Comparison of ENCODE assay signal across 37 cellular contexts in the genomic region with DNA sequence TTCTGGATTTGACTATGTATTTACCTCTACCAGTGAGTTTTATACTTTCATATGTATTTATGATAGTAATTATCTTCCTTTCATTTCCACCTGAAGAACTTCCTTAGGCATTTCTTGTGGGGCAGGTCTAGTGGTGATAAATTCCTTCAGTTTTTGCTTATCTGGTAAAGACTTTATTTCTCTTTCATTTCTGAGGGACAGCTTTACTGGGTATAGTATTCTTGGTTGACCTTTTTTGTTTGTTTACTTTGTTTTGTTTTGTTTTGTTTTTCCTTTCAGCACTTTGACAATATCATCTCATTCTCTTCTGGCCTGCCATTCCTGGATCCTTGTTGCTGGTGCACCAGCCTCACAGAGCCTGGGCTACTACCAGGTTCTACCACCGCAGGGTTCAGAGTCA.
"Had no signal": no experiment of that assay in that cellular context is flagged by ENCODE, and none has a peak within 500 bp of the region (broad histone marks: within the 10 kb centered on the region; RNA-seq: fewer than 3 reads in every experiment).

No MANE protein-coding gene starts in this region.

- H3K27me3 ChIP-seq: adrenal gland, body of pancreas, brain microvascular endothelial cell, breast epithelium had no signal

- H3K27ac Mint-ChIP-seq: activated B cell treated with CpG ODN at 0.5 μM for 24 hours; activated CD4-positive, alpha-beta memory T cell treated with anti-CD3 and anti-CD28 coated beads for 36 hours; activated CD4-positive, alpha-beta T cell treated with anti-CD3 and anti-CD28 coated beads, Interleukin-2, amount 10 ng/mL, durations not matched to agents 24 days and 14 days; activated CD8-positive, alpha-beta T cell treated with anti-CD3 and anti-CD28 coated beads for 36 hours; activated naive CD4-positive, alpha-beta T cell treated with anti-CD3 and anti-CD28 coated beads for 36 hours; activated naive CD4-positive, alpha-beta T cell treated with anti-CD3 and anti-CD28 coated beads, Interleukin-2, amount 50 U/mL, for 72 hours; activated naive CD8-positive, alpha-beta T cell treated with anti-CD3 and anti-CD28 coated beads for 36 hours; activated T-cell treated with anti-CD3 and anti-CD28 coated beads, Interleukin-2, amount 50 U/mL, for 72 hours; activated T-helper 1 cell treated with anti-CD3 and anti-CD28 coated beads, Interleukin-12 subunit alpha, Interleukin-12 subunit beta, Interleukin-2, Interleukin-4 antibody, amounts not matched to agents 30 ng/mL and 10 ng/mL and 1 ng/mL, durations not matched to agents 14 hours and 24 hours and 36 hours; activated T-helper 17 cell treated with anti-CD3 and anti-CD28 coated beads, Interleukin-2, amount 50 U/mL, for 72 hours; T-helper 1 cell treated with Interleukin-12 subunit alpha and Interleukin-12 subunit beta and Interleukin-4 antibody, amounts not matched to agents 30 μg/mL and 1 μg/mL, for 36 hours; T-helper 2 cell treated with Interferon-gamma antibody and Interleukin-4, amounts not matched to agents 5 μg/mL and 100 μg/mL, for 36 hours had no signal

- H3K4me3 Mint-ChIP-seq: activated B cell treated with CpG ODN at 0.5 μM for 24 hours; activated CD4-positive, alpha-beta memory T cell treated with anti-CD3 and anti-CD28 coated beads for 36 hours; activated CD4-positive, alpha-beta T cell treated with anti-CD3 and anti-CD28 coated beads, Interleukin-2, amount 10 ng/mL, durations not matched to agents 24 days and 14 days; activated CD8-positive, alpha-beta T cell treated with anti-CD3 and anti-CD28 coated beads for 36 hours; activated naive CD4-positive, alpha-beta T cell treated with anti-CD3 and anti-CD28 coated beads for 36 hours; activated naive CD8-positive, alpha-beta T cell treated with anti-CD3 and anti-CD28 coated beads for 36 hours; activated T-cell treated with anti-CD3 and anti-CD28 coated beads, Interleukin-2, amount 50 U/mL, for 4 hours; activated T-cell treated with anti-CD3 and anti-CD28 coated beads, Interleukin-2, amount 50 U/mL, for 72 hours; activated T-helper 1 cell treated with anti-CD3 and anti-CD28 coated beads, Interleukin-12 subunit alpha, Interleukin-12 subunit beta, Interleukin-2, Interleukin-4 antibody, amounts not matched to agents 30 ng/mL and 10 ng/mL and 1 ng/mL, durations not matched to agents 14 hours and 24 hours and 36 hours; activated T-helper 17 cell treated with anti-CD3 and anti-CD28 coated beads, Interleukin-2, amount 50 U/mL, for 72 hours; T-helper 1 cell treated with Interleukin-12 subunit alpha and Interleukin-12 subunit beta and Interleukin-4 antibody, amounts not matched to agents 30 μg/mL and 1 μg/mL, for 36 hours; T-helper 2 cell treated with Interferon-gamma antibody and Interleukin-4, amounts not matched to agents 5 μg/mL and 100 μg/mL, for 36 hours had no signal

- H3K9me3 Mint-ChIP-seq: activated T-helper 17 cell treated with anti-CD3 and anti-CD28 coated beads, Interleukin-2, amount 50 U/mL, for 72 hours had no signal

- H3K4me3 ChIP-seq: adrenal gland, body of pancreas, breast epithelium had no signal

- H3K27ac ChIP-seq: adrenal gland, body of pancreas, brain microvascular endothelial cell, breast epithelium, VCaP had no signal

- H3K4me1 ChIP-seq: adrenal gland, body of pancreas, breast epithelium had no signal

- H3K36me3 ChIP-seq: adrenal gland, brain microvascular endothelial cell, breast epithelium had no signal

- H3K36me3 Mint-ChIP-seq: activated CD4-positive, alpha-beta memory T cell treated with anti-CD3 and anti-CD28 coated beads for 36 hours; activated naive CD8-positive, alpha-beta T cell treated with anti-CD3 and anti-CD28 coated beads for 36 hours had no signal

- FAIRE-seq: astrocyte, TTC549 had no signal

- H3K27me3 Mint-ChIP-seq: activated CD4-positive, alpha-beta memory T cell treated with anti-CD3 and anti-CD28 coated beads for 36 hours; activated naive CD8-positive, alpha-beta T cell treated with anti-CD3 and anti-CD28 coated beads for 36 hours had no signal

- H3K4me1 Mint-ChIP-seq: activated B cell treated with CpG ODN at 0.5 μM for 24 hours; activated naive CD8-positive, alpha-beta T cell treated with anti-CD3 and anti-CD28 coated beads for 36 hours; activated T-helper 17 cell treated with anti-CD3 and anti-CD28 coated beads, Interleukin-2, amount 50 U/mL, for 72 hours had no signal

- ATAC-seq: activated CD8-positive, alpha-beta T cell treated with anti-CD3 and anti-CD28 coated beads for 36 hours; activated naive CD4-positive, alpha-beta T cell treated with anti-CD3 and anti-CD28 coated beads, Interleukin-2, amount 50 U/mL, for 72 hours; activated T-cell treated with anti-CD3 and anti-CD28 coated beads, Interleukin-2, amount 50 U/mL, for 4 hours; activated T-cell treated with anti-CD3 and anti-CD28 coated beads, Interleukin-2, amount 50 U/mL, for 72 hours; activated T-helper 17 cell treated with anti-CD3 and anti-CD28 coated beads, Interleukin-2, amount 50 U/mL, for 72 hours; body of pancreas had no signal

- DNase-seq: activated B cell treated with CpG ODN at 0.5 μM for 24 hours; activated CD4-positive, alpha-beta memory T cell treated with anti-CD3 and anti-CD28 coated beads for 36 hours; activated CD4-positive, alpha-beta T cell treated with anti-CD3 and anti-CD28 coated beads for 4 hours; activated CD4-positive, alpha-beta T cell treated with anti-CD3 and anti-CD28 coated beads, Interleukin-2, amount 10 ng/mL, durations not matched to agents 24 days and 14 days; activated CD4-positive, alpha-beta T cell treated with anti-CD3 and anti-CD28 coated beads, Interleukin-2, amount 50 U/mL, for 1 hour; activated CD4-positive, alpha-beta T cell treated with anti-CD3 and anti-CD28 coated beads, Interleukin-2, amount 50 U/mL, for 4 hours; activated CD4-positive, CD25-positive, alpha-beta regulatory T cell treated with anti-CD3 and anti-CD28 coated beads, Interleukin-2, amount 50 U/mL, for 72 hours; activated CD8-positive, alpha-beta memory T cell treated with anti-CD3 and anti-CD28 coated beads, Interleukin-2, amount 50 U/mL, for 4 hours; activated CD8-positive, alpha-beta T cell treated with anti-CD3 and anti-CD28 coated beads for 36 hours; activated effector memory CD4-positive, alpha-beta T cell treated with anti-CD3 and anti-CD28 coated beads, Interleukin-2, amount 50 U/mL, for 16 hours; activated gamma-delta T cell treated with Interleukin-2 at 50 U/mL for 16 hours; activated naive CD4-positive, alpha-beta T cell; activated naive CD4-positive, alpha-beta T cell treated with anti-CD3 and anti-CD28 coated beads for 36 hours; activated naive CD4-positive, alpha-beta T cell treated with anti-CD3 and anti-CD28 coated beads, Interleukin-2, amount 50 U/mL, for 16 hours; activated naive CD8-positive, alpha-beta T cell treated with anti-CD3 and anti-CD28 coated beads for 36 hours; activated T-cell treated with anti-CD3 and anti-CD28 coated beads for 4 hours; activated T-cell treated with anti-CD3 and anti-CD28 coated beads, Interleukin-2, amount 50 U/mL, for 1 hour; activated T-cell treated with anti-CD3 and anti-CD28 coated beads, Interleukin-2, amount 50 U/mL, for 4 hours; activated T-cell treated with anti-CD3 and anti-CD28 coated beads, Interleukin-2, amount 50 U/mL, for 72 hours; adrenal gland; amniotic stem cell; aorta; body of pancreas; brain microvascular endothelial cell; central memory CD4-positive, alpha-beta T cell; T-helper 1 cell; T-helper 2 cell; T-helper 9 cell had no signal
